In genomic region chr14:71625175-71625574, GRCh38 we compare ENCODE assay signal across 17 cellular contexts.
A peak's percentile ranks its signal among the peaks of the same experiment; 100 is the strongest.
DNase-seq lines count a peak whose midpoint lies in the region; ATAC-seq and TF ChIP-seq lines count a peak whose summit lies in the region.
"Had no signal": no experiment of that assay in that cellular context is flagged by ENCODE, and none has a peak within 500 bp of the region (broad histone marks: within the 10 kb centered on the region; RNA-seq: fewer than 3 reads in every experiment).

No MANE protein-coding gene starts in this region.

- peaks cover 0 to 84% (median 16%) of the 10 kb centered on the region in 6 donors for H3K36me3 ChIP-seq in spleen

- no peak for TF ChIP-seq POLR2A in spleen (IDR thresholded peaks at IDR 0.05)

- no peaks in the 10 kb centered on the region for H3K9me3 ChIP-seq in spleen

- peaks cover 0 to 7% (median 0%) of the 10 kb centered on the region in 6 donors for H3K4me1 ChIP-seq in spleen

- peak overlapping the region in 1 of 8 donors; percentile 42 for H3K27ac ChIP-seq in spleen

- H3K27me3 ChIP-seq in spleen (replicated peaks in 1 of 7): no peaks in the 10 kb centered on the region

- DNase-seq in Right ventricle myocardium inferior (ENCODE audit: missing footprints): peak; percentile 71
- DNase-seq in left cardiac atrium: no peak
- DNase-seq in NOMO-1 treated with dmso at 0.1 percent for 144 hours (lab: John Stamatoyannopoulos, UW; ENCODE audit: unreplicated experiment): peak; percentile 7
- peak; percentile 45 for DNase-seq in choroid plexus epithelial cell (ENCODE audit: low read depth)
- DNase-seq in spleen: peak; percentile 81
- DNase-seq in NCI-H748 treated with DMSO at 0.1 percent for 48 hours (lab: John Stamatoyannopoulos, UW): no peak
- DNase-seq: ACHN, COR-L47, DMS153, HFFc6, Kasumi-1, NCI-H1436 treated with DMSO at 0.1 percent for 48 hours, NCI-H2029 treated with DMSO at 0.1 percent for 48 hours, NCI-H510A treated with DMSO at 0.1 percent for 48 hours, SHP77 treated with DMSO at 0.1 percent for 48 hours had no signal

- no peak for TF ChIP-seq CTCF in choroid plexus epithelial cell (conservative IDR thresholded peaks at IDR 0.05; ENCODE audit: low read depth, low read length)
- TF ChIP-seq CTCF in spleen (IDR thresholded peaks at IDR 0.05 in 8 of 11, conservative IDR thresholded peaks at IDR 0.05 in 3 of 11): no peak

- 71 to 90% (median 84%) methylated on average over 6 of the region's 6 CpGs for WGBS in spleen, 5 donors

- H3K4me3 ChIP-seq in choroid plexus epithelial cell (ENCODE audit: low read depth, low read length) (no peak overlapping the region), spleen (no peak overlapping the region)

- intact Hi-C loops in Right ventricle myocardium inferior (cut with DNase I) (no loop called here), left cardiac atrium (cut with DNase I) (no loop called here), spleen (cut with DNase I; ENCODE audit: low total_unique reads) (no loop called here)

- ATAC-seq in Right ventricle myocardium inferior: no peak
- no peak for ATAC-seq in left cardiac atrium
- ATAC-seq in HG03139 (IDR thresholded peaks at IDR 0.05; ENCODE audit: unreplicated experiment): no peak
- ATAC-seq in GM18873 (IDR thresholded peaks at IDR 0.05; ENCODE audit: low FRiP score, unreplicated experiment): no peak

Comparison
In these comparisons a context has a peak if more than half of its experiments do, and no peak if none do; other contexts are left out.
1. DNase-seq: peak in Right ventricle myocardium inferior (single experiment), NOMO-1 treated with dmso at 0.1 percent for 144 hours (single experiment), choroid plexus epithelial cell (single experiment) and spleen (single experiment); none in left cardiac atrium (single experiment) and NCI-H748 treated with DMSO at 0.1 percent for 48 hours (single experiment).